ENCODE assay signal across 1 cellular context in the genomic region with DNA sequence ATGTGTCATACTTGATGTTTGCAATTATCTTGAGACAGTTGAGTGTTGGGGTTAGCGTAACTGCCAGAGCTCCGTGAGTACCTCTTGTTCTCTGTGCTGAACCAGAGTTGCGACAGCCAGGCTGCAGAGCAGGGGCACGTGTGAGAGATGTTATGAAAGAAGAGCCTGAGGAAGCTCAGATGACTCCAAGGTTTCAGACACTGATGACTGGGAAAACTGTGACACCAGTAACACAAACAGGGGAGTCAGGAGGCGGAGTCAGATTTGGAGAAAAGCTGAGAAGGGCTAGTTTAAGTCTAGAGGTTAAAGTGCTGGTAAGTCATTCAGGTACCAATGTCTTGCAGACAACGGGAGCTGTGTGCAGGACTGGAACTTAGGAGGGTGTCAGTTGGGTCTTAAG.
TF ChIP-seq lines count a peak whose summit lies in the region.

No MANE protein-coding gene starts in this region.

TF ChIP-seq in SK-N-SH, 30 proteins besides CTCF, POLR2A, EP300 and RAD21 (continued from another document):
- TF ChIP-seq RXRA (IDR thresholded peaks at IDR 0.05; ENCODE audit: borderline replicate concordance, low read depth) (no peak), FOXM1 (IDR thresholded peaks at IDR 0.05; ENCODE audit: low read depth) (no peak)
